Comparison of ENCODE assay signal across 1 cellular context in genomic region chr7:106112972-106113421, GRCh38.
A peak's percentile ranks its signal among the peaks of the same experiment; 100 is the strongest.
TF ChIP-seq lines count a peak whose summit lies in the region.

No MANE protein-coding gene starts in this region.

TF ChIP-seq in HepG2, 621 proteins besides CTCF, POLR2A, EP300 and RAD21 (continued from another document):
- TF ChIP-seq ZNF383 (CRISPR knock-in tag; IDR thresholded peaks at IDR 0.05; ENCODE audit: borderline replicate concordance), result 0 out of 2 replicates have a peak, but pooled peaks have one; percentile 37
- TF ChIP-seq ATF5 (CRISPR knock-in tag; IDR thresholded peaks at IDR 0.05; ENCODE audit: low read depth), result peak; percentile 10; the same call in 1 of the 2 replicates
- TF ChIP-seq BORCS8-MEF2B (CRISPR knock-in tag; IDR thresholded peaks at IDR 0.05), result no peak
- TF ChIP-seq BATF2 (CRISPR knock-in tag; IDR thresholded peaks at IDR 0.05), result no peak
- TF ChIP-seq ZNF224 (CRISPR knock-in tag; IDR thresholded peaks at IDR 0.05), result no peak
- TF ChIP-seq ATF4 (CRISPR knock-in tag; IDR thresholded peaks at IDR 0.05), result no peak
- 0 out of 2 replicates have a peak, but pooled peaks have one; percentile 0 for TF ChIP-seq ZBTB39 (CRISPR knock-in tag; IDR thresholded peaks at IDR 0.05)
